1 cellular context compared by ENCODE assay signal in genomic region chr12:50403001-50403440, GRCh38.
TF ChIP-seq lines count a peak whose summit lies in the region.

No MANE protein-coding gene starts in this region.

TF ChIP-seq in HepG2, 621 proteins besides CTCF, POLR2A, EP300 and RAD21 (continued from another document and continues in another):
- no peak for TF ChIP-seq ATF3 (CRISPR knock-in tag; IDR thresholded peaks at IDR 0.05)
- no peak for TF ChIP-seq ZNF503 (CRISPR knock-in tag; IDR thresholded peaks at IDR 0.05)
- TF ChIP-seq ARID3A (IDR thresholded peaks at IDR 0.05; ENCODE audit: low read depth, low read length) = peak; percentile 23; the same call in 1 of the 2 replicates
- no peak for TF ChIP-seq TBL1XR1 (IDR thresholded peaks at IDR 0.05; ENCODE audit: borderline replicate concordance, low read length, partially characterized antibody)
- TF ChIP-seq ZNF75D (CRISPR knock-in tag; IDR thresholded peaks at IDR 0.05; ENCODE audit: borderline replicate concordance) = no peak
- TF ChIP-seq MEIS1 (CRISPR knock-in tag; IDR thresholded peaks at IDR 0.05; ENCODE audit: borderline replicate concordance) = no peak
- TF ChIP-seq HOXA9 (CRISPR knock-in tag; IDR thresholded peaks at IDR 0.05; ENCODE audit: borderline replicate concordance) = no peak
- peak; percentile 60 for TF ChIP-seq PAXIP1 (CRISPR knock-in tag; conservative IDR thresholded peaks at IDR 0.05)
- 0 out of 2 replicates have a peak, but pooled peaks have one; percentile 24 for TF ChIP-seq NR2C2 (CRISPR knock-in tag; IDR thresholded peaks at IDR 0.05; ENCODE audit: borderline replicate concordance)
- no peak for TF ChIP-seq CEBPG (CRISPR knock-in tag; IDR thresholded peaks at IDR 0.05)
- no peak for TF ChIP-seq ATF7 (IDR thresholded peaks at IDR 0.05)
- TF ChIP-seq ATF7 (CRISPR knock-in tag; IDR thresholded peaks at IDR 0.05) = no peak
- TF ChIP-seq ZNF232 (CRISPR knock-in tag; IDR thresholded peaks at IDR 0.05; ENCODE audit: borderline replicate concordance) = no peak
- no peak for TF ChIP-seq SOX13 (IDR thresholded peaks at IDR 0.05)
- no peak for TF ChIP-seq SOX13 (CRISPR knock-in tag; conservative IDR thresholded peaks at IDR 0.05 in 1 of 2, IDR thresholded peaks at IDR 0.05 in 1 of 2)
- TF ChIP-seq NAIF1 (CRISPR knock-in tag; IDR thresholded peaks at IDR 0.05; ENCODE audit: borderline replicate concordance) = no peak
- TF ChIP-seq ZNF703 (CRISPR knock-in tag; IDR thresholded peaks at IDR 0.05; ENCODE audit: borderline replicate concordance) = no peak
- no peak for TF ChIP-seq ZNF441 (CRISPR knock-in tag; IDR thresholded peaks at IDR 0.05; ENCODE audit: borderline replicate concordance)
- no peak for TF ChIP-seq NFRKB (IDR thresholded peaks at IDR 0.05)
- no peak for TF ChIP-seq DMTF1 (CRISPR knock-in tag; IDR thresholded peaks at IDR 0.05)
- TF ChIP-seq ZNF296 (CRISPR knock-in tag; conservative IDR thresholded peaks at IDR 0.05) = no peak
- TF ChIP-seq NCOA2 (CRISPR knock-in tag; IDR thresholded peaks at IDR 0.05) = no peak
- TF ChIP-seq BHLHE40 (IDR thresholded peaks at IDR 0.05; ENCODE audit: low read length) = no peak
- no peak for TF ChIP-seq ZNF574 (CRISPR knock-in tag; IDR thresholded peaks at IDR 0.05)
- TF ChIP-seq ZNF652 (CRISPR knock-in tag; IDR thresholded peaks at IDR 0.05; ENCODE audit: borderline replicate concordance, low read depth) = no peak
- no peak for TF ChIP-seq ZNF615 (CRISPR knock-in tag; IDR thresholded peaks at IDR 0.05; ENCODE audit: borderline replicate concordance)
- TF ChIP-seq FOXM1 (CRISPR knock-in tag; IDR thresholded peaks at IDR 0.05) = no peak
- TF ChIP-seq ZNF564 (CRISPR knock-in tag; IDR thresholded peaks at IDR 0.05) = no peak
- TF ChIP-seq TBX3 (IDR thresholded peaks at IDR 0.05; ENCODE audit: borderline replicate concordance) = no peak
- TF ChIP-seq ZNF513 (CRISPR knock-in tag; conservative IDR thresholded peaks at IDR 0.05) = no peak
- TF ChIP-seq ZNF83 (CRISPR knock-in tag; IDR thresholded peaks at IDR 0.05; ENCODE audit: borderline replicate concordance) = no peak
- no peak for TF ChIP-seq DBP (CRISPR knock-in tag; IDR thresholded peaks at IDR 0.05; ENCODE audit: not compliant biosample characterization)
- no peak for TF ChIP-seq SPEN (CRISPR knock-in tag; IDR thresholded peaks at IDR 0.05; ENCODE audit: low read depth)
- no peak for TF ChIP-seq TFE3 (CRISPR knock-in tag; IDR thresholded peaks at IDR 0.05)
- no peak for TF ChIP-seq ZNF460 (CRISPR knock-in tag; IDR thresholded peaks at IDR 0.05; ENCODE audit: borderline replicate concordance)
- TF ChIP-seq CREB1 (IDR thresholded peaks at IDR 0.05) = no peak
- TF ChIP-seq CREB1 (CRISPR knock-in tag; IDR thresholded peaks at IDR 0.05) = 0 out of 2 replicates have a peak, but pooled peaks have one; percentile 19
- no peak for TF ChIP-seq ZNF567 (CRISPR knock-in tag; IDR thresholded peaks at IDR 0.05; ENCODE audit: borderline replicate concordance)
- peak; percentile 63 for TF ChIP-seq HNF4A (CRISPR knock-in tag; IDR thresholded peaks at IDR 0.05)
- TF ChIP-seq STAG1 (CRISPR knock-in tag; IDR thresholded peaks at IDR 0.05) = no peak
- no peak for TF ChIP-seq ZNF891 (CRISPR knock-in tag; IDR thresholded peaks at IDR 0.05)
- TF ChIP-seq NCOA5 (CRISPR knock-in tag; IDR thresholded peaks at IDR 0.05) = no peak
- TF ChIP-seq SIN3A (IDR thresholded peaks at IDR 0.05; ENCODE audit: borderline replicate concordance, low read depth, low read length) = no peak
- TF ChIP-seq MTERF4 (CRISPR knock-in tag; IDR thresholded peaks at IDR 0.05) = no peak
- TF ChIP-seq NFIB (CRISPR knock-in tag; IDR thresholded peaks at IDR 0.05; ENCODE audit: borderline replicate concordance) = no peak
